34 cellular contexts compared by ENCODE assay signal in genomic region chr22:22069450-22070370, GRCh38.
DNase-seq lines count a peak whose midpoint lies in the region; ATAC-seq and TF ChIP-seq lines count a peak whose summit lies in the region.
"Had no signal": no experiment of that assay in that cellular context is flagged by ENCODE, and none has a peak within 500 bp of the region (broad histone marks: within the 10 kb centered on the region; RNA-seq: fewer than 3 reads in every experiment).

No MANE protein-coding gene starts in this region.

- POLR2A ChIA-PET in WTC11 (lab: Charles Lee): interaction anchor here (0.7 kb wide), 1 partner anchor 9 kb away, joined by 3 read pairs; no protein-coding TSS in a partner anchor

- no peak overlapping the region for H3K4me3 Mint-ChIP-seq in stimulated activated naive CD8-positive, alpha-beta T cell treated with anti-CD3 and anti-CD28 coated beads, Interleukin-15, amount 100 ng/mL, for 72 hours
- no peak overlapping the region for H3K4me3 Mint-ChIP-seq in WTC11
- H3K4me3 Mint-ChIP-seq: activated CD8-positive, alpha-beta memory T cell treated with anti-CD3 and anti-CD28 coated beads, Interleukin-2, amount 10 ng/mL, durations not matched to agents 7 days and 5 days; activated naive CD8-positive, alpha-beta T cell treated with anti-CD3 and anti-CD28 coated beads, Interleukin-2, amount 10 ng/mL, durations not matched to agents 7 days and 5 days; CD4-positive, alpha-beta T cell; natural killer cell had no signal

- no peak for DNase-seq in stimulated activated naive CD8-positive, alpha-beta T cell treated with anti-CD3 and anti-CD28 coated beads, Interleukin-15, amount 100 ng/mL, for 72 hours
- DNase-seq in stimulated activated naive CD8-positive, alpha-beta T cell treated with anti-CD3 and anti-CD28 coated beads, Interleukin-15, Interleukin-2, amounts not matched to agents 100 U/mL and 50 U/mL, for 24 hours: no peak
- DNase-seq in WTC11 (ENCODE audit: low spot score) (no peak), DMS153 (lab: John Stamatoyannopoulos, UW) (no peak), NCI-H526 (lab: John Stamatoyannopoulos, UW) (no peak), sigmoid colon (no peak)
- DNase-seq: activated CD4-positive, alpha-beta T cell treated with anti-CD3 and anti-CD28 coated beads, Interleukin-2, amount 50 U/mL, for 4 hours; activated CD8-positive, alpha-beta memory T cell treated with anti-CD3 and anti-CD28 coated beads, Interleukin-2, amount 10 ng/mL, durations not matched to agents 7 days and 5 days; activated gamma-delta T cell treated with Interleukin-2 at 50 U/mL for 16 hours; activated naive CD8-positive, alpha-beta T cell treated with anti-CD3 and anti-CD28 coated beads, Interleukin-2, amount 10 ng/mL, durations not matched to agents 7 days and 5 days; activated T-cell treated with anti-CD3 and anti-CD28 coated beads, Interleukin-2, amount 50 U/mL, for 48 hours; aorta; CD4-positive, alpha-beta T cell; cortex of kidney; DND-41; effector memory CD4-positive, alpha-beta T cell; GF-D8; heart left ventricle; mucosa of descending colon; MV-4-11; natural killer cell; NCI-H1436 treated with DMSO at 0.1 percent for 48 hours; NCI-H345; occipital lobe; SIG-M5; stimulated activated CD4-positive, alpha-beta T cell treated with anti-CD3 and anti-CD28 coated beads, Interleukin-15, amount 100 ng/mL, for 24 hours; stimulated activated naive CD4-positive, alpha-beta T cell treated with Interleukin-2 at 50 U/mL for 16 hours; T-helper 9 cell had no signal

- no peak for TF ChIP-seq EP300 in sigmoid colon (IDR thresholded peaks at IDR 0.05)

- H3K36me3 ChIP-seq in sigmoid colon: no peaks in the 10 kb centered on the region
- H3K36me3 ChIP-seq: cardiac muscle cell, heart left ventricle, thoracic aorta had no signal

- H3K27ac Mint-ChIP-seq in stimulated activated naive CD8-positive, alpha-beta T cell treated with anti-CD3 and anti-CD28 coated beads, Interleukin-15, amount 100 ng/mL, for 72 hours: peak overlapping the region; percentile 14 to 55
- no peak overlapping the region for H3K27ac Mint-ChIP-seq in WTC11
- H3K27ac Mint-ChIP-seq: activated CD8-positive, alpha-beta memory T cell treated with anti-CD3 and anti-CD28 coated beads, Interleukin-2, amount 10 ng/mL, durations not matched to agents 7 days and 5 days; activated naive CD8-positive, alpha-beta T cell treated with anti-CD3 and anti-CD28 coated beads, Interleukin-2, amount 10 ng/mL, durations not matched to agents 7 days and 5 days; CD4-positive, alpha-beta T cell; natural killer cell had no signal

- H3K4me1 ChIP-seq in sigmoid colon: no peaks in the 10 kb centered on the region
- H3K4me1 ChIP-seq: heart left ventricle had no signal

- WGBS in sigmoid colon, 2 donors: 86 to 90% methylated on average over 6 of the region's 6 CpGs

- no peaks in the 10 kb centered on the region for H3K36me3 Mint-ChIP-seq in WTC11
- H3K36me3 Mint-ChIP-seq: activated CD8-positive, alpha-beta memory T cell treated with anti-CD3 and anti-CD28 coated beads, Interleukin-2, amount 10 ng/mL, durations not matched to agents 7 days and 5 days; activated naive CD8-positive, alpha-beta T cell treated with anti-CD3 and anti-CD28 coated beads, Interleukin-2, amount 10 ng/mL, durations not matched to agents 7 days and 5 days; natural killer cell had no signal

- H3K27ac ChIP-seq in sigmoid colon: no peak overlapping the region
- H3K27ac ChIP-seq: A549, cardiac muscle cell, heart left ventricle, thoracic aorta had no signal

- intact Hi-C loops in sigmoid colon (cut with DNase I): no loop called here

- H3K4me1 Mint-ChIP-seq in stimulated activated naive CD8-positive, alpha-beta T cell treated with anti-CD3 and anti-CD28 coated beads, Interleukin-15, amount 100 ng/mL, for 72 hours: no peaks in the 10 kb centered on the region
- no peaks in the 10 kb centered on the region for H3K4me1 Mint-ChIP-seq in WTC11
- H3K4me1 Mint-ChIP-seq: activated naive CD8-positive, alpha-beta T cell treated with anti-CD3 and anti-CD28 coated beads, Interleukin-2, amount 10 ng/mL, durations not matched to agents 7 days and 5 days; natural killer cell had no signal

- no peak for ATAC-seq in stimulated activated naive CD8-positive, alpha-beta T cell treated with anti-CD3 and anti-CD28 coated beads, Interleukin-15, amount 100 ng/mL, for 72 hours
- ATAC-seq in stimulated activated naive CD8-positive, alpha-beta T cell treated with anti-CD3 and anti-CD28 coated beads, Interleukin-15, Interleukin-2, amounts not matched to agents 100 U/mL and 50 U/mL, for 24 hours: no peak
- ATAC-seq in WTC11 (peak; percentile 41; the same call in 1 of the 2 replicates), esophagus mucosa (peak; percentile 22)
- no peak for ATAC-seq in activated CD4-positive, CD25-positive, alpha-beta regulatory T cell treated with anti-CD3 and anti-CD28 coated beads, Interleukin-2, amount 50 U/mL, for 24 hours
- ATAC-seq: A549; activated CD8-positive, alpha-beta memory T cell treated with anti-CD3 and anti-CD28 coated beads, Interleukin-2, amount 10 ng/mL, durations not matched to agents 7 days and 5 days; heart left ventricle; mucosa of descending colon; natural killer cell; Panc1 had no signal

- TF ChIP-seq CTCF in WTC11 (IDR thresholded peaks at IDR 0.05) (no peak), sigmoid colon (IDR thresholded peaks at IDR 0.05) (no peak)

- no peaks in the 10 kb centered on the region for H3K9me3 ChIP-seq in sigmoid colon
- H3K9me3 ChIP-seq: A549, heart left ventricle, mucosa of descending colon, thoracic aorta had no signal

- no peak overlapping the region for H3K4me3 ChIP-seq in sigmoid colon
- H3K4me3 ChIP-seq: A549, cardiac muscle cell, heart left ventricle, mucosa of descending colon, thoracic aorta had no signal

- H3K27me3 ChIP-seq in sigmoid colon: no peaks in the 10 kb centered on the region

- H3K27me3 Mint-ChIP-seq in stimulated activated naive CD8-positive, alpha-beta T cell treated with anti-CD3 and anti-CD28 coated beads, Interleukin-15, amount 100 ng/mL, for 72 hours: peaks cover 20% of the 10 kb centered on the region
- H3K27me3 Mint-ChIP-seq in WTC11 (ENCODE audit: low read depth): peaks cover 98% of the 10 kb centered on the region

- CTCF ChIA-PET in WTC11 (lab: Charles Lee): interaction anchor here (0.7 to 1.8 kb wide), 6 partner anchors 9 to 138 kb away, joined by 3 to 20 read pairs (median 4); no protein-coding TSS in a partner anchor

- TF ChIP-seq POLR2A in sigmoid colon (IDR thresholded peaks at IDR 0.05): no peak

- H3K9me3 Mint-ChIP-seq in stimulated activated naive CD8-positive, alpha-beta T cell treated with anti-CD3 and anti-CD28 coated beads, Interleukin-15, amount 100 ng/mL, for 72 hours: no peaks in the 10 kb centered on the region
- no peaks in the 10 kb centered on the region for H3K9me3 Mint-ChIP-seq in WTC11
- H3K9me3 Mint-ChIP-seq: activated naive CD8-positive, alpha-beta T cell treated with anti-CD3 and anti-CD28 coated beads, Interleukin-2, amount 10 ng/mL, durations not matched to agents 7 days and 5 days; CD4-positive, alpha-beta T cell; natural killer cell had no signal

TF ChIP-seq in WTC11, 78 proteins besides CTCF, POLR2A, EP300 and RAD21 (continues in another document):
- TF ChIP-seq FOXK1 (CRISPR knock-in tag; IDR thresholded peaks at IDR 0.05) (no peak), ZNF263 (CRISPR knock-in tag; IDR thresholded peaks at IDR 0.05; ENCODE audit: low read depth) (no peak), USF2 (CRISPR knock-in tag; IDR thresholded peaks at IDR 0.05) (no peak), ZNF425 (CRISPR knock-in tag; conservative IDR thresholded peaks at IDR 0.05) (no peak), MXD4 (CRISPR knock-in tag; IDR thresholded peaks at IDR 0.05; ENCODE audit: borderline replicate concordance) (no peak), ERG (CRISPR knock-in tag; IDR thresholded peaks at IDR 0.05) (no peak), ZNF671 (CRISPR knock-in tag; IDR thresholded peaks at IDR 0.05) (no peak)

Comparison
In these comparisons a context has a peak if more than half of its experiments do, and no peak if none do; other contexts are left out.
1. ATAC-seq: peak in WTC11 (single experiment) and esophagus mucosa (single experiment); none in stimulated activated naive CD8-positive, alpha-beta T cell treated with anti-CD3 and anti-CD28 coated beads, Interleukin-15, amount 100 ng/mL, for 72 hours (single experiment), stimulated activated naive CD8-positive, alpha-beta T cell treated with anti-CD3 and anti-CD28 coated beads, Interleukin-15, Interleukin-2, amounts not matched to agents 100 U/mL and 50 U/mL, for 24 hours (single experiment) and activated CD4-positive, CD25-positive, alpha-beta regulatory T cell treated with anti-CD3 and anti-CD28 coated beads, Interleukin-2, amount 50 U/mL, for 24 hours (0 of 2).